1 cellular context compared by ENCODE assay signal in the genomic region with DNA sequence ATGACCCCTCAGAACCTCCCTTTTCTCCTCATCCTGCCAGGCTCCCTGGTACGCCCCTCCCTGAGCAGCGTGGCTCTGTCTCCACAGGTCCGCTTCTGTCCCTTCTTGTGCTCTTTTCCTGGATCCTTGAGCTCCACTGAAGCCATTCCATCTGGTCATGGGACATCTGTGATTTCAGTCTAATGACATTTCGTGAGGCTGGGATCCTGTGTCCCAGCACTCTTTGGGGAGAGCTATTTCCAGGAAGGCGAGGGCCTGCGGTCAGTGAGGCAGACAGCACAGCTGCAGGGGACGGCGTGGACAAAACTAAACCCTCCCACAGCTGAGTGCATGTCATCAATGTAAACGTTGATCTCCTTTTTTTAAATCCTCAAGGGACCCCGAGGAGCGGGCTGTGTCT.
TF ChIP-seq lines count a peak whose summit lies in the region.

No MANE protein-coding gene starts in this region.

TF ChIP-seq in GM23338, 12 proteins besides CTCF, POLR2A, EP300 and RAD21 (continued from another document):
- TF ChIP-seq ZNF462 (CRISPR knock-in tag; IDR thresholded peaks at IDR 0.05): no peak
